Comparison of ENCODE assay signal across 8 cellular contexts in the genomic region with DNA sequence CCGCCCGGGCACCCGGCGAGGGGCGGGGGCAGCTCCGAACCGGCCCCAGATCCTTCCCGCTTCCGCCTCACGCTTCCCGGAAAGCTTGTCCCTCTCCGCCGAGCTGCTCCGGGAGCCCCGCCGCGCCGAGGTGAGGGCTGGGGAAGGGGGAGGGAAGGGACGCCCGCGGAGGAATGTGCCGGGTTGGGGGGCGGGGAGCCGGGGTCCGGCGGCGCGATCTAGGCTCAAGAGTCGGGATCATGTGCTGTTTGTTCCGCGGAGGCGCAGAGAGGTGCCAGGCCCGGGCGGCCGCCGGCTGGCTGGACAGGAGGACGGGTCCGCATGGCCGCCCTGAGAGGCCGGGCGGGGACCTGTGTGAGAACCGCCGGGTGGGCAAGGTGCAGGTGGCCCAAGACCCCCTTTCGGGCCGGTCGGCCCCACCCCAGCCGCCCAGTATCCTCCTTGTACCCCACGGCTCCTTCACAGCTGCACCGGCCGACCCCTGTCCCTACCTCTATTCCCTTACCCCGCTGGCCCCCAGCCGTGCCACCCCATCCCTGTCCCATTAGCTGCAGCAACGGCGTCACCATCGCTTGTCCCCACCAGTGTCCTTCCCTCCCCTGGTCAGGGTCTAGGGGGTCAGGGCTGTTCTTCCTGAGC. TPM values are rescaled to one million over a fixed set of nuclear protein-coding genes. Genes with fewer than 3 reads are reported as not detected.
DNase-seq lines count a peak whose midpoint lies in the region; TF ChIP-seq lines count a peak whose summit lies in the region.

No MANE protein-coding gene starts in this region.

- peak overlapping the region; percentile 85 to 99 (median 95) for H3K4me3 ChIP-seq in Peyer's patch
- H3K4me3 ChIP-seq in effector memory CD4-positive, alpha-beta T cell (ENCODE audit: insufficient read depth, low read depth, low read length, poor library complexity, severe bottlenecking), result peak overlapping the region; percentile 80
- peak overlapping the region; percentile 92 for H3K4me3 ChIP-seq in mesodermal cell (ENCODE audit: extremely low read depth, insufficient read depth, low read length, poor library complexity, severe bottlenecking)
- peak overlapping the region; percentile 85 to 95 for H3K4me3 ChIP-seq in vagina

- H3K27ac Mint-ChIP-seq in Calu3 (ENCODE audit: unreplicated experiment) (peak overlapping the region; percentile 68), H9 (peak overlapping the region in 1 of 3 experiments; percentile 67; a peak in 1 of 7 replicates)

- no peak overlapping the region for H4K8ac ChIP-seq in H9 (replicated peaks; ENCODE audit: insufficient read length, low read depth, low read length)

- no peak overlapping the region for H2BK15ac ChIP-seq in H9 (ENCODE audit: low read depth, low read length)

- H2BK20ac ChIP-seq in H9 (ENCODE audit: low read depth, low read length, poor library complexity, severe bottlenecking), result no peak overlapping the region

- no peak for TF ChIP-seq POLR2A in Peyer's patch (IDR thresholded peaks at IDR 0.05)
- no peak for TF ChIP-seq POLR2A in vagina (IDR thresholded peaks at IDR 0.05)

- H3K27me3 ChIP-seq in H9 (ENCODE audit: insufficient read depth, low read length), result no peaks in the 10 kb centered on the region; the same call in 1 of the 2 replicates
- H3K27me3 ChIP-seq in Peyer's patch, result no peaks in the 10 kb centered on the region
- H3K27me3 ChIP-seq in effector memory CD4-positive, alpha-beta T cell (replicated peaks; ENCODE audit: control insufficient read depth, insufficient read depth, low read length, poor library complexity, severe bottlenecking), result no peaks in the 10 kb centered on the region
- no peaks in the 10 kb centered on the region for H3K27me3 ChIP-seq in vagina

- no peak overlapping the region for H3K27ac ChIP-seq in H9 (ENCODE audit: insufficient read length, low read depth, low read length)
- H3K27ac ChIP-seq in Peyer's patch, result peak overlapping the region; percentile 76 to 88 (median 87)
- H3K27ac ChIP-seq in effector memory CD4-positive, alpha-beta T cell (ENCODE audit: insufficient read depth, low read length, poor library complexity, severe bottlenecking), result peak overlapping the region; percentile 66
- H3K27ac ChIP-seq in mesodermal cell (ENCODE audit: low read depth, low read length, severe bottlenecking), result no peak overlapping the region
- peak overlapping the region; percentile 89 for H3K27ac ChIP-seq in vagina

- peak overlapping the region; percentile 95 for H3K4me2 ChIP-seq in H9 (ENCODE audit: insufficient read depth, insufficient read length, low read length)

- H2BK12ac ChIP-seq in H9 (ENCODE audit: insufficient read length, low read depth, low read length), result no peak overlapping the region

- H3K9me3 ChIP-seq in H9 (ENCODE audit: control insufficient read depth, low read depth, low read length) (no peaks in the 10 kb centered on the region), Peyer's patch (no peaks in the 10 kb centered on the region), mesodermal cell (ENCODE audit: control insufficient read depth, low read length) (no peaks in the 10 kb centered on the region), vagina (no peaks in the 10 kb centered on the region)
- H3K9me3 ChIP-seq in effector memory CD4-positive, alpha-beta T cell (ENCODE audit: control insufficient read depth, low read length), result no peaks in the 10 kb centered on the region

- no peak overlapping the region for H2AK5ac ChIP-seq in H9 (ENCODE audit: insufficient read length, low read length)

- H3K79me2 ChIP-seq in H9 (ENCODE audit: insufficient read depth, low read length), result peaks cover 4% of the 10 kb centered on the region; the same call in 1 of the 2 replicates

- BruUV-seq in Calu3 (replicated peaks; lab: Mats Ljungman, UMichigan), result no TSS peak

- H3K79me1 ChIP-seq in H9 (ENCODE audit: insufficient read depth, low read depth, low read length, poor library complexity, severe bottlenecking), result peaks cover 8% of the 10 kb centered on the region

- H3K4me1 ChIP-seq in H9 (ENCODE audit: insufficient read depth, low read length) (peaks cover 2% of the 10 kb centered on the region), Peyer's patch (peaks cover 3 to 31% (median 10%) of the 10 kb centered on the region in 4 donors), mesodermal cell (ENCODE audit: control insufficient read depth, insufficient read depth, low read length, poor library complexity, severe bottlenecking) (peaks cover 14% of the 10 kb centered on the region), vagina (peaks cover 33% of the 10 kb centered on the region)
- H3K4me1 ChIP-seq in effector memory CD4-positive, alpha-beta T cell (ENCODE audit: control insufficient read depth, insufficient read depth, low read length, poor library complexity, severe bottlenecking), result peaks cover 20% of the 10 kb centered on the region

- CTCF ChIA-PET in Calu3 (lab: Charles Lee), result no interaction called here

- H4K20me1 ChIP-seq in H9 (ENCODE audit: control insufficient read depth, insufficient read depth, insufficient read length), result no peaks in the 10 kb centered on the region

- no CpG with 5 or more reads among the region's 55 CpGs for WGBS in H9 (ENCODE audit: extremely low coverage, insufficient read length, low lambda C conversion rate)
- WGBS in mesodermal cell (ENCODE audit: insufficient coverage in 2 of 2), 2 experiments, result 0 to 1% methylated on average over 27 to 50 of the region's 55 CpGs

- H2BK120ac ChIP-seq in H9 (ENCODE audit: low read depth, low read length, poor library complexity, severe bottlenecking), result no peak overlapping the region

- H3K23me2 ChIP-seq in H9 (ENCODE audit: insufficient read length, low read depth, low read length, poor library complexity, severe bottlenecking), result peaks cover 14% of the 10 kb centered on the region

- peaks cover 0 to 28% (median 0%) of the 10 kb centered on the region in 3 donors for H3K36me3 ChIP-seq in Peyer's patch
- peaks cover 15% of the 10 kb centered on the region for H3K36me3 ChIP-seq in effector memory CD4-positive, alpha-beta T cell (ENCODE audit: control insufficient read depth, insufficient read depth, low read length)
- H3K36me3 ChIP-seq in mesodermal cell (ENCODE audit: control insufficient read depth, insufficient read depth, low read length), result peaks cover 37% of the 10 kb centered on the region
- peaks cover 0 to 20% of the 10 kb centered on the region in 2 donors for H3K36me3 ChIP-seq in vagina

- TF ChIP-seq CTCF in Calu3 (IDR thresholded peaks at IDR 0.05; ENCODE audit: unreplicated experiment), result no peak
- no peak for TF ChIP-seq CTCF in H9 (conservative IDR thresholded peaks at IDR 0.05)
- no peak for TF ChIP-seq CTCF in Peyer's patch (IDR thresholded peaks at IDR 0.05)
- TF ChIP-seq CTCF in vagina (IDR thresholded peaks at IDR 0.05), result no peak

- no peak overlapping the region for H3K4ac ChIP-seq in H9 (ENCODE audit: low read depth, low read length)

- no peak overlapping the region for H3K23ac ChIP-seq in H9 (ENCODE audit: insufficient read length, low read depth, low read length)

- H3K9me3 Mint-ChIP-seq in Calu3 (ENCODE audit: low read depth, unreplicated experiment), result no peaks in the 10 kb centered on the region
- no peaks in the 10 kb centered on the region for H3K9me3 Mint-ChIP-seq in H9

- H2BK5ac ChIP-seq in H9 (ENCODE audit: insufficient read length, low read length), result no peak overlapping the region

- H3K36me3 Mint-ChIP-seq in Calu3 (ENCODE audit: insufficient read depth, unreplicated experiment), result peaks cover 38% of the 10 kb centered on the region
- H3K36me3 Mint-ChIP-seq in H9 (ENCODE audit: insufficient read depth in 1 of 3, low read depth in 3 of 3), result peaks cover 15 to 28% (median 27%) of the 10 kb centered on the region in 3 experiments

- DNase-seq in Calu3 (no peak), H9 (peak; percentile 72), Peyer's patch (peak in 1 of 3 donors; percentile 67), vagina (ENCODE audit: extremely low spot score in 2 of 2) (no peak), NCI-H2081 treated with DMSO at 0.1 percent for 48 hours (lab: John Stamatoyannopoulos, UW) (no peak), OCI-M2 (lab: John Stamatoyannopoulos, UW; ENCODE audit: unreplicated experiment) (no peak)
- peak in 1 of 3 donors; percentile 11 for DNase-seq in effector memory CD4-positive, alpha-beta T cell

- peak overlapping the region; percentile 48 for H3K9ac ChIP-seq in H9 (ENCODE audit: extremely low read depth, insufficient read length, low read length)

- H3K56ac ChIP-seq in H9 (ENCODE audit: insufficient read length, low read depth, low read length), result no peak overlapping the region

- H3T11ph ChIP-seq in H9 (ENCODE audit: low read length), result no peak overlapping the region

- intact Hi-C loops in Calu3 (cut with micrococcal nuclease; ENCODE audit: unreplicated experiment), result no loop called here
- intact Hi-C loops in vagina (cut with DNase I), result loop anchor here (5.0 kb wide), 1 partner anchor 51 kb away; the partner anchor contains the start of gene PFN1

- peak overlapping the region; percentile 45 for H3K14ac ChIP-seq in H9 (ENCODE audit: insufficient read depth, low read length)

- peaks cover 17% of the 10 kb centered on the region for H3K4me1 Mint-ChIP-seq in Calu3 (ENCODE audit: low read depth, unreplicated experiment)
- H3K4me1 Mint-ChIP-seq in H9, result peaks cover 12 to 20% of the 10 kb centered on the region in 2 experiments

- no peak overlapping the region for H4K91ac ChIP-seq in H9 (ENCODE audit: insufficient read length, low read depth, low read length)

- H3K27me3 Mint-ChIP-seq in Calu3 (ENCODE audit: unreplicated experiment) (no peaks in the 10 kb centered on the region), H9 (ENCODE audit: low read depth) (peaks cover 26% of the 10 kb centered on the region)

- H3K4me3 Mint-ChIP-seq in Calu3 (ENCODE audit: low read depth, unreplicated experiment) (peak overlapping the region; percentile 87), H9 (peak overlapping the region; percentile 88 to 92)

- H4K5ac ChIP-seq in H9 (ENCODE audit: insufficient read length, low read depth, low read length), result no peak overlapping the region

- H3K18ac ChIP-seq in H9 (ENCODE audit: insufficient read length, low read depth, low read length), result no peak overlapping the region

- H2AFZ ChIP-seq in H9 (ENCODE audit: low read length), result no peak overlapping the region

RNA-seq across cellular contexts. Expression of gene KIF1C, which starts 0.4 kb away (rescaled TPM):
- total RNA-seq in Calu3 (2022), result 65.9 and 69.4 TPM in 2 replicates
- 85.6 and 87.3 TPM in 2 replicates for total RNA-seq in H9 (2021)
- 100 to 1,000 TPM in 3 of 4 donors, 10 to 100 TPM in 1; 91.4 to 141 (median 116) TPM for total RNA-seq in Peyer's patch
- 65.5 TPM for polyA plus RNA-seq in mesodermal cell (2013, experiment 1 of 2)
- 50.6 TPM for polyA plus RNA-seq in mesodermal cell (2013, experiment 2 of 2)
- 46.9 TPM for total RNA-seq in vagina

RNA-seq across cellular contexts. Expression of gene INCA1, which starts 0.8 kb away (rescaled TPM):
- total RNA-seq in Calu3 (2022) (0.54 TPM in 1 of 2 replicates, not detected in the other), H9 (2021) (1.3 and 1.5 TPM in 2 replicates), Peyer's patch (1 to 10 TPM in 1 of 4 donors, not detected in 3; 2.4 TPM), vagina (1.7 TPM)
- 2.1 TPM for polyA plus RNA-seq in mesodermal cell (2013, experiment 1 of 2)
- 1.4 TPM for polyA plus RNA-seq in mesodermal cell (2013, experiment 2 of 2)

RNA-seq across cellular contexts. Expression of gene CAMTA2, which starts 10.7 kb away (rescaled TPM):
- total RNA-seq in Calu3 (2022), result 21.4 and 32.3 TPM in 2 replicates
- 13.7 and 15.6 TPM in 2 replicates for total RNA-seq in H9 (2021)
- total RNA-seq in Peyer's patch, result 100 to 1,000 TPM in 1 of 4 donors, 10 to 100 TPM in 3; 42.4 to 124 (median 88.7) TPM
- 37.5 TPM for polyA plus RNA-seq in mesodermal cell (2013, experiment 1 of 2)
- polyA plus RNA-seq in mesodermal cell (2013, experiment 2 of 2), result 23.3 TPM
- total RNA-seq in vagina, result 36.3 TPM

RNA-seq across cellular contexts. Expression of gene SPAG7, which starts 30.5 kb away (rescaled TPM):
- total RNA-seq in Calu3 (2022) (34.3 and 34.9 TPM in 2 replicates), H9 (2021) (102 and 105 TPM in 2 replicates), Peyer's patch (10 to 100 TPM; 34.2 to 85.0 (median 48.9) TPM), vagina (34.6 TPM)
- 90.5 TPM for polyA plus RNA-seq in mesodermal cell (2013, experiment 1 of 2)
- polyA plus RNA-seq in mesodermal cell (2013, experiment 2 of 2), result 85.5 TPM

RNA-seq across cellular contexts. Expression of gene SLC52A1, which starts 37.1 kb away (rescaled TPM):
- total RNA-seq in Calu3 (2022) (0.34 TPM in 1 of 2 replicates, not detected in the other), H9 (2021) (0.15 and 0.17 TPM in 2 replicates), Peyer's patch (10 to 100 TPM in 3 of 4 donors, not detected in 1; 12.9 to 50.8 (median 45.3) TPM), vagina (0.49 TPM)
- not detected for polyA plus RNA-seq in mesodermal cell (2013, experiment 1 of 2)
- 0.15 TPM for polyA plus RNA-seq in mesodermal cell (2013, experiment 2 of 2)

Comparison
In these comparisons a context has a peak if more than half of its experiments do, and no peak if none do; other contexts are left out.
1. H3K27ac ChIP-seq: peak in Peyer's patch (4 of 4), effector memory CD4-positive, alpha-beta T cell (single experiment) and vagina (single experiment); none in H9 (single experiment) and mesodermal cell (single experiment).
2. Peak in every context shown above with its lines, with median percentiles within 50 percentile points of each other: H3K4me3 ChIP-seq.